ENCODE assay signal across 13 cellular contexts in the genomic region with DNA sequence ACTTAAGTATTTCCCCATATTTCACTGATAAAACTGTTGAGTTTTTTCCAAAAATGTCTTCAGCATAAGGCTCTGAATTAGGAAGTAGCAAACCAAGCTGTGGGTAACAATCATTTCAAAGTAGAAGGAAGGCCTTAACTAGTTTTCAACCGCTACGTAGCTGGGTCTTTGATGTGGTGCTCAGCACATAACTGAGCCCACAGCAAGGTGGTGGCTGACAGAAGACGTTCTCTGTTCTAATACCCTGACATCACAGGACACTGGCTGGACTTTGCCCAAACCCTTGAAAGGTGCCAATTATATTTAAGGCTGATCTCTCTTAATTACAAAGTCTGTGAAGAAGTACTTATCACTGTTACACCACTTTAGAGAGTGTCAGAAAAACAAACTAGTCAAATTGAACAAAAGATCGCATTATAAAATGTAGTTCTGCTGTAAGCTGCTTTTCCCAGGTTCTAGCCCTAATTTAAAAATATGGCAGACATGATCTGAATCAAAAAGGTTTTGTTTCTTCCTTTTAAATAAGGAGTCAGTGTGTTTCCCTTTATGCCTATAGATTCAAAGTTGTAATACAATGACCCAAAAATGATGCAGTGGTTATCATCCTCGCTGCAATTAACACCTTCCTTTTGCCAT. TPM values are rescaled to one million over a fixed set of nuclear protein-coding genes. Genes with fewer than 3 reads are reported as not detected.
A peak's percentile ranks its signal among the peaks of the same experiment; 100 is the strongest.
DNase-seq lines count a peak whose midpoint lies in the region; ATAC-seq and TF ChIP-seq lines count a peak whose summit lies in the region.
"Had no signal": no experiment of that assay in that cellular context is flagged by ENCODE, and none has a peak within 500 bp of the region (broad histone marks: within the 10 kb centered on the region; RNA-seq: fewer than 3 reads in every experiment).

No MANE protein-coding gene starts in this region.

- H3K36me3 Mint-ChIP-seq in activated T-cell treated with anti-CD3 and anti-CD28 coated beads, Interleukin-2, amount 50 U/mL, for 24 hours (ENCODE audit: low read depth), result peaks cover 34% of the 10 kb centered on the region
- peaks cover 38% of the 10 kb centered on the region for H3K36me3 Mint-ChIP-seq in activated T-helper 1 cell treated with anti-CD3 and anti-CD28 coated beads, Interleukin-12 subunit alpha, Interleukin-12 subunit beta, Interleukin-2, Interleukin-4 antibody, amounts not matched to agents 30 ng/mL and 10 ng/mL and 1 ng/mL, durations not matched to agents 14 hours and 24 hours and 36 hours (ENCODE audit: low read depth)
- no peaks in the 10 kb centered on the region for H3K36me3 Mint-ChIP-seq in natural killer cell

- TF ChIP-seq EP300 in transverse colon (IDR thresholded peaks at IDR 0.05; ENCODE audit: low read depth), result no peak

- WGBS in transverse colon (ENCODE audit: low coverage in 1 of 2), 2 donors, result 92 to 100% methylated on average over 2 to 5 of the region's 5 CpGs

- H3K4me1 ChIP-seq in transverse colon, result peaks cover 0 to 2% (median 0%) of the 10 kb centered on the region in 4 donors
- H3K4me1 ChIP-seq: gastrocnemius medialis had no signal

- in situ Hi-C loops in transverse colon (cut with MboI; ENCODE audit: low pct_ligation_motif_present in 1 of 4, low pct_unique_long_range_greater_than_20kb in 1 of 4, low sequenced_read_pairs in 3 of 4), result no loop called here

- intact Hi-C loops in activated T-helper 1 cell treated with anti-CD3 and anti-CD28 coated beads, Interleukin-12 subunit alpha, Interleukin-12 subunit beta, Interleukin-2, Interleukin-4 antibody, amounts not matched to agents 30 ng/mL and 10 ng/mL and 1 ng/mL, durations not matched to agents 14 hours and 24 hours and 36 hours (cut with micrococcal nuclease), result loop anchor here (1.0 kb wide), 1 partner anchor 9 kb away; no protein-coding TSS in a partner anchor
- intact Hi-C loops in natural killer cell (cut with micrococcal nuclease), result loop anchor here (1.0 kb wide), 1 partner anchor 9 kb away; no protein-coding TSS in a partner anchor
- intact Hi-C loops in transverse colon (cut with DNase I; ENCODE audit: low total_unique reads), result no loop called here

- no peaks in the 10 kb centered on the region for H3K27me3 ChIP-seq in transverse colon
- H3K27me3 ChIP-seq: cardiac muscle cell, gastrocnemius medialis, MG63 had no signal

- no peak overlapping the region for H3K4me3 ChIP-seq in transverse colon
- H3K4me3 ChIP-seq: cardiac muscle cell, gastrocnemius medialis, MG63 had no signal

- peak overlapping the region; percentile 70 for H3K27ac Mint-ChIP-seq in activated T-cell treated with anti-CD3 and anti-CD28 coated beads, Interleukin-2, amount 50 U/mL, for 24 hours
- H3K27ac Mint-ChIP-seq in activated T-helper 1 cell treated with anti-CD3 and anti-CD28 coated beads, Interleukin-12 subunit alpha, Interleukin-12 subunit beta, Interleukin-2, Interleukin-4 antibody, amounts not matched to agents 30 ng/mL and 10 ng/mL and 1 ng/mL, durations not matched to agents 14 hours and 24 hours and 36 hours, result peak overlapping the region; percentile 85
- peak overlapping the region; percentile 84 to 85 for H3K27ac Mint-ChIP-seq in natural killer cell
- H3K27ac Mint-ChIP-seq: memory B cell had no signal

- no peak for DNase-seq in activated T-cell treated with anti-CD3 and anti-CD28 coated beads, Interleukin-2, amount 50 U/mL, for 24 hours
- DNase-seq in activated T-cell treated with anti-CD3 and anti-CD28 coated beads, Interleukin-2, amount 50 U/mL, for 1 hour, result no peak
- DNase-seq in activated T-helper 1 cell treated with anti-CD3 and anti-CD28 coated beads, Interleukin-12 subunit alpha, Interleukin-12 subunit beta, Interleukin-2, Interleukin-4 antibody, amounts not matched to agents 30 ng/mL and 10 ng/mL and 1 ng/mL, durations not matched to agents 14 hours and 24 hours and 36 hours (ENCODE audit: low spot score), result peak; percentile 31
- peak; percentile 38 for DNase-seq in natural killer cell
- no peak for DNase-seq in transverse colon
- DNase-seq in NCI-H2107 treated with DMSO at 0.1 percent for 48 hours (lab: John Stamatoyannopoulos, UW; ENCODE audit: unreplicated experiment), result no peak
- DNase-seq in NCI-H345 (lab: John Stamatoyannopoulos, UW), result no peak
- DNase-seq: gastrocnemius medialis; MG63; NK-92 treated with Interleukin-12 subunit alpha and Interleukin-12 subunit beta, amount 100 ng/mL, for 24 hours had no signal

- H3K4me1 Mint-ChIP-seq in activated T-cell treated with anti-CD3 and anti-CD28 coated beads, Interleukin-2, amount 50 U/mL, for 24 hours (ENCODE audit: low read depth), result peaks cover 32% of the 10 kb centered on the region
- peaks cover 50% of the 10 kb centered on the region for H3K4me1 Mint-ChIP-seq in activated T-helper 1 cell treated with anti-CD3 and anti-CD28 coated beads, Interleukin-12 subunit alpha, Interleukin-12 subunit beta, Interleukin-2, Interleukin-4 antibody, amounts not matched to agents 30 ng/mL and 10 ng/mL and 1 ng/mL, durations not matched to agents 14 hours and 24 hours and 36 hours (ENCODE audit: low read depth)
- peaks cover 47 to 60% of the 10 kb centered on the region in 2 donors for H3K4me1 Mint-ChIP-seq in natural killer cell

- TF ChIP-seq CTCF in natural killer cell (IDR thresholded peaks at IDR 0.05), result no peak
- TF ChIP-seq CTCF in transverse colon (IDR thresholded peaks at IDR 0.05), result no peak

- no peak for TF ChIP-seq POLR2A in transverse colon (IDR thresholded peaks at IDR 0.05)

- H3K9me3 ChIP-seq in transverse colon, result no peaks in the 10 kb centered on the region
- H3K9me3 ChIP-seq: gastrocnemius medialis, MG63 had no signal

- no peaks in the 10 kb centered on the region for H3K27me3 Mint-ChIP-seq in activated T-cell treated with anti-CD3 and anti-CD28 coated beads, Interleukin-2, amount 50 U/mL, for 24 hours
- no peaks in the 10 kb centered on the region for H3K27me3 Mint-ChIP-seq in activated T-helper 1 cell treated with anti-CD3 and anti-CD28 coated beads, Interleukin-12 subunit alpha, Interleukin-12 subunit beta, Interleukin-2, Interleukin-4 antibody, amounts not matched to agents 30 ng/mL and 10 ng/mL and 1 ng/mL, durations not matched to agents 14 hours and 24 hours and 36 hours (ENCODE audit: insufficient read depth)
- H3K27me3 Mint-ChIP-seq in natural killer cell (ENCODE audit: low read depth in 2 of 2), result no peaks in the 10 kb centered on the region
- H3K27me3 Mint-ChIP-seq: memory B cell had no signal

- ATAC-seq in HG03432 (IDR thresholded peaks at IDR 0.05; ENCODE audit: unreplicated experiment) (peak; percentile 50), natural killer cell (peak; percentile 87 to 96 (median 90))
- ATAC-seq: gastrocnemius medialis had no signal

- no peak overlapping the region for H3K27ac ChIP-seq in transverse colon
- H3K27ac ChIP-seq: cardiac muscle cell, gastrocnemius medialis had no signal

- H3K9me3 Mint-ChIP-seq in activated T-cell treated with anti-CD3 and anti-CD28 coated beads, Interleukin-2, amount 50 U/mL, for 24 hours, result no peaks in the 10 kb centered on the region
- no peaks in the 10 kb centered on the region for H3K9me3 Mint-ChIP-seq in activated T-helper 1 cell treated with anti-CD3 and anti-CD28 coated beads, Interleukin-12 subunit alpha, Interleukin-12 subunit beta, Interleukin-2, Interleukin-4 antibody, amounts not matched to agents 30 ng/mL and 10 ng/mL and 1 ng/mL, durations not matched to agents 14 hours and 24 hours and 36 hours
- H3K9me3 Mint-ChIP-seq in natural killer cell, result no peaks in the 10 kb centered on the region
- H3K9me3 Mint-ChIP-seq: memory B cell had no signal

- H3K36me3 ChIP-seq in transverse colon, result no peaks in the 10 kb centered on the region
- H3K36me3 ChIP-seq: cardiac muscle cell, gastrocnemius medialis, MG63 had no signal

- H3K4me3 Mint-ChIP-seq in activated T-cell treated with anti-CD3 and anti-CD28 coated beads, Interleukin-2, amount 50 U/mL, for 24 hours, result no peak overlapping the region
- H3K4me3 Mint-ChIP-seq in activated T-helper 1 cell treated with anti-CD3 and anti-CD28 coated beads, Interleukin-12 subunit alpha, Interleukin-12 subunit beta, Interleukin-2, Interleukin-4 antibody, amounts not matched to agents 30 ng/mL and 10 ng/mL and 1 ng/mL, durations not matched to agents 14 hours and 24 hours and 36 hours, result peak overlapping the region; percentile 55
- peak overlapping the region; percentile 65 for H3K4me3 Mint-ChIP-seq in natural killer cell
- H3K4me3 Mint-ChIP-seq: memory B cell had no signal

RNA-seq across cellular contexts. Expression of a gene that starts 26.7 kb away (rescaled TPM):
- 50.1 and 52.4 TPM in 2 replicates for total RNA-seq in activated T-helper 1 cell treated with anti-CD3 and anti-CD28 coated beads, Interleukin-12 subunit alpha, Interleukin-12 subunit beta, Interleukin-2, Interleukin-4 antibody, amounts not matched to agents 30 ng/mL and 10 ng/mL and 1 ng/mL, durations not matched to agents 14 hours and 24 hours and 36 hours
- total RNA-seq in natural killer cell (10 to 100 TPM; 45.6 to 54.6 (median 53.6) TPM), transverse colon (100 to 1,000 TPM in 2 of 4 donors, 10 to 100 TPM in 2; 52.7 to 123 (median 97.1) TPM)

Comparison
In these comparisons a context has a peak if more than half of its experiments do, and no peak if none do; other contexts are left out.
1. DNase-seq: peak in activated T-helper 1 cell treated with anti-CD3 and anti-CD28 coated beads, Interleukin-12 subunit alpha, Interleukin-12 subunit beta, Interleukin-2, Interleukin-4 antibody, amounts not matched to agents 30 ng/mL and 10 ng/mL and 1 ng/mL, durations not matched to agents 14 hours and 24 hours and 36 hours (single experiment) and natural killer cell (single experiment); none in activated T-cell treated with anti-CD3 and anti-CD28 coated beads, Interleukin-2, amount 50 U/mL, for 24 hours (single experiment), activated T-cell treated with anti-CD3 and anti-CD28 coated beads, Interleukin-2, amount 50 U/mL, for 1 hour (single experiment), transverse colon (single experiment), NCI-H2107 treated with DMSO at 0.1 percent for 48 hours (single experiment) and NCI-H345 (single experiment).
2. Peak in every context shown above with its lines, with median percentiles within 50 percentile points of each other: H3K27ac Mint-ChIP-seq.